12 cellular contexts compared by ENCODE assay signal in the genomic region with DNA sequence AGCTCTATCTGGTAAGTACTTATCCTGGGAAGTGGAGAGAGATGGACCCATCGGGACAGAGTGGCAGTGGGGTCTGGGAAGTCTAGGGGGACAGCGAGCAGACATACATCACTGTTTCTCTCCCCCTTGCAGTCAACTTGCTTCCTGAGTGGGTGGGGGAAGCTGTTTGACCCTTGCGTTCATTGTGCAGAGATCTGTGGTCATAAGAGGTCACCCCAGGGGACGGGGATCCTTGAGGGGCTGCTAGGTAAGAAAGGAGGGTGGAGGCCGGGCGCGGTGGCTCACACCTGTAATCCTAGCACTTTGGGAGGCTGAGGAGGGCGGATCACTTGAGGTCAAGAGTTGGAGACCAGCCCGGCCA. TPM values are rescaled to one million over a fixed set of nuclear protein-coding genes. Genes with fewer than 3 reads are reported as not detected.
A peak's percentile ranks its signal among the peaks of the same experiment; 100 is the strongest.
DNase-seq lines count a peak whose midpoint lies in the region; ATAC-seq, FAIRE-seq and TF ChIP-seq lines count a peak whose summit lies in the region.
"Had no signal": no experiment of that assay in that cellular context is flagged by ENCODE, and none has a peak within 500 bp of the region (broad histone marks: within the 10 kb centered on the region; RNA-seq: fewer than 3 reads in every experiment).

No MANE protein-coding gene starts in this region.

- intact Hi-C loops in activated B cell treated with CpG ODN at 0.5 μM for 24 hours (cut with micrococcal nuclease) (loop anchor here (5.0 kb wide), 2 partner anchors 458 to 612 kb away; a partner anchor contains a TSS), body of pancreas (cut with DNase I) (loop anchor here (5.0 kb wide), 1 partner anchor 242 kb away; no protein-coding TSS in a partner anchor), kidney (cut with DNase I) (loop anchor here (10.0 kb wide), 1 partner anchor 244 kb away; no protein-coding TSS in a partner anchor)

- no peaks in the 10 kb centered on the region for H3K27me3 ChIP-seq in body of pancreas

- no peak for FAIRE-seq in kidney (lab: Jason Lieb, UNC)

- H3K9me3 Mint-ChIP-seq in stimulated activated naive CD8-positive, alpha-beta T cell treated with anti-CD3 and anti-CD28 coated beads, Interleukin-15, Interleukin-2, amounts not matched to agents 100 ng/mL and 50 ng/mL, for 24 hours, result peaks cover 6% of the 10 kb centered on the region
- peaks cover 5% of the 10 kb centered on the region for H3K9me3 Mint-ChIP-seq in activated B cell treated with CpG ODN at 0.5 μM for 24 hours

- no peak for DNase-seq in stimulated activated naive CD8-positive, alpha-beta T cell treated with anti-CD3 and anti-CD28 coated beads, Interleukin-15, Interleukin-2, amounts not matched to agents 100 U/mL and 50 U/mL, for 24 hours
- no peak for DNase-seq in activated B cell treated with CpG ODN at 0.5 μM for 24 hours
- peak; percentile 49 for DNase-seq in mesenteric fat pad (ENCODE audit: low spot score)
- DNase-seq in RKO (ENCODE audit: low spot score), result no peak
- no peak for DNase-seq in body of pancreas
- DNase-seq in kidney, result no peak
- DNase-seq: EL, NCI-H1092 treated with DMSO at 0.1 percent for 48 hours, NCI-H446 treated with DMSO at 0.1 percent for 48 hours had no signal

- H3K4me3 Mint-ChIP-seq in stimulated activated naive CD8-positive, alpha-beta T cell treated with anti-CD3 and anti-CD28 coated beads, Interleukin-15, Interleukin-2, amounts not matched to agents 100 ng/mL and 50 ng/mL, for 24 hours, result peak overlapping the region; percentile 88
- peak overlapping the region; percentile 87 for H3K4me3 Mint-ChIP-seq in activated B cell treated with CpG ODN at 0.5 μM for 24 hours

- peaks cover 19% of the 10 kb centered on the region for H3K36me3 Mint-ChIP-seq in stimulated activated naive CD8-positive, alpha-beta T cell treated with anti-CD3 and anti-CD28 coated beads, Interleukin-15, Interleukin-2, amounts not matched to agents 100 ng/mL and 50 ng/mL, for 24 hours (ENCODE audit: low read depth)
- H3K36me3 Mint-ChIP-seq in activated B cell treated with CpG ODN at 0.5 μM for 24 hours (ENCODE audit: low read depth), result peaks cover 22% of the 10 kb centered on the region

- H3K9me3 ChIP-seq in body of pancreas (no peaks in the 10 kb centered on the region), kidney (ENCODE audit: control insufficient read depth in 1 of 2, low read length in 2 of 2) (peaks cover 0 to 4% of the 10 kb centered on the region in 2 donors)

- H3K4me3 ChIP-seq in urinary bladder (ENCODE audit: low read depth, low read length) (peak overlapping the region; percentile 0), body of pancreas (no peak overlapping the region), kidney (ENCODE audit: low read length in 2 of 2) (no peak overlapping the region)

- TF ChIP-seq CTCF in activated B cell treated with CpG ODN at 0.5 μM for 24 hours (IDR thresholded peaks at IDR 0.05) (no peak), body of pancreas (IDR thresholded peaks at IDR 0.05) (no peak), kidney (IDR thresholded peaks at IDR 0.05; ENCODE audit: borderline replicate concordance, extremely low read depth, insufficient read depth) (no peak)

- 89% methylated on average over 9 of the region's 9 CpGs for WGBS in urinary bladder
- WGBS in body of pancreas, 2 donors, result 60 to 82% methylated on average over 8 to 9 of the region's 9 CpGs

- CTCF ChIA-PET in activated B cell treated with CpG ODN at 0.5 μM for 24 hours (lab: Charles Lee), result interaction anchor here (1.2 to 2.2 kb wide), 3 partner anchors 8 to 199 kb away, joined by 3 to 8 read pairs (median 3); no protein-coding TSS in a partner anchor

- TF ChIP-seq POLR2A in body of pancreas (IDR thresholded peaks at IDR 0.05), result no peak

- no peaks in the 10 kb centered on the region for H3K36me3 ChIP-seq in urinary bladder (ENCODE audit: insufficient read depth)
- no peaks in the 10 kb centered on the region for H3K36me3 ChIP-seq in body of pancreas (replicated peaks in 1 of 2; ENCODE audit: insufficient read depth in 1 of 2, low read depth in 2 of 2)
- H3K36me3 ChIP-seq in kidney (ENCODE audit: control insufficient read depth in 1 of 2, insufficient read depth in 2 of 2, low read length in 2 of 2), result no peaks in the 10 kb centered on the region

- peak overlapping the region; percentile 92 for H3K27ac Mint-ChIP-seq in stimulated activated naive CD8-positive, alpha-beta T cell treated with anti-CD3 and anti-CD28 coated beads, Interleukin-15, Interleukin-2, amounts not matched to agents 100 ng/mL and 50 ng/mL, for 24 hours
- H3K27ac Mint-ChIP-seq in activated B cell treated with CpG ODN at 0.5 μM for 24 hours, result peak overlapping the region; percentile 95

- POLR2A ChIA-PET in activated B cell treated with CpG ODN at 0.5 μM for 24 hours (lab: Charles Lee), result interaction anchor here (0.5 to 3.2 kb wide), 15 partner anchors 8 to 820 kb away, joined by 3 to 36 read pairs (median 4); a partner anchor contains a TSS

- no peaks in the 10 kb centered on the region for H3K27me3 Mint-ChIP-seq in stimulated activated naive CD8-positive, alpha-beta T cell treated with anti-CD3 and anti-CD28 coated beads, Interleukin-15, Interleukin-2, amounts not matched to agents 100 ng/mL and 50 ng/mL, for 24 hours
- H3K27me3 Mint-ChIP-seq in activated B cell treated with CpG ODN at 0.5 μM for 24 hours, result no peaks in the 10 kb centered on the region

- no peak overlapping the region for H3K27ac ChIP-seq in urinary bladder (ENCODE audit: low read depth)
- no peak overlapping the region for H3K27ac ChIP-seq in body of pancreas
- no peak overlapping the region for H3K27ac ChIP-seq in kidney (ENCODE audit: low read depth in 2 of 2, low read length in 2 of 2)

- peaks cover 78% of the 10 kb centered on the region for H3K4me1 Mint-ChIP-seq in stimulated activated naive CD8-positive, alpha-beta T cell treated with anti-CD3 and anti-CD28 coated beads, Interleukin-15, Interleukin-2, amounts not matched to agents 100 ng/mL and 50 ng/mL, for 24 hours (ENCODE audit: low read depth)
- peaks cover 90% of the 10 kb centered on the region for H3K4me1 Mint-ChIP-seq in activated B cell treated with CpG ODN at 0.5 μM for 24 hours

- no peak for ATAC-seq in stimulated activated naive CD8-positive, alpha-beta T cell treated with anti-CD3 and anti-CD28 coated beads, Interleukin-15, Interleukin-2, amounts not matched to agents 100 U/mL and 50 U/mL, for 24 hours
- ATAC-seq in activated B cell treated with CpG ODN at 0.5 μM for 24 hours (ENCODE audit: low read depth) (no peak), body of pancreas (no peak)
- ATAC-seq: HCT116 had no signal

- H3K9ac ChIP-seq in kidney (ENCODE audit: low read length in 2 of 2), result no peak overlapping the region

- H3K4me1 ChIP-seq in urinary bladder (ENCODE audit: insufficient read depth) (no peaks in the 10 kb centered on the region), body of pancreas (no peaks in the 10 kb centered on the region), kidney (ENCODE audit: control insufficient read depth in 1 of 2, insufficient read depth in 1 of 2, low read depth in 1 of 2, low read length in 2 of 2) (no peaks in the 10 kb centered on the region)

RNA-seq across cellular contexts. Expression of a gene that starts 0.5 kb away (rescaled TPM):
- 45.8 and 51.9 TPM in 2 replicates for total RNA-seq in activated B cell treated with CpG ODN at 0.5 μM for 24 hours
- 18.4 TPM for total RNA-seq in mesenteric fat pad
- 20.7 TPM for total RNA-seq in urinary bladder
- 24.2 TPM for polyA plus RNA-seq in urinary bladder
- total RNA-seq in body of pancreas, result 10 to 100 TPM; 30.0 to 51.6 TPM
- 42.6 TPM for total RNA-seq in kidney
- polyA plus RNA-seq in kidney (ENCODE audit: insufficient read depth, low read depth, low replicate concordance), result 18.5 TPM

RNA-seq across cellular contexts. Expression of a gene that starts 55.0 kb away (rescaled TPM):
- total RNA-seq in activated B cell treated with CpG ODN at 0.5 μM for 24 hours (3.2 and 3.3 TPM in 2 replicates), mesenteric fat pad (75.5 TPM), urinary bladder (38.6 TPM), body of pancreas (100 to 1,000 TPM; 243 to 284 TPM), kidney (50.4 TPM)
- polyA plus RNA-seq in urinary bladder (15.3 TPM), kidney (ENCODE audit: insufficient read depth, low read depth, low replicate concordance) (15.5 TPM)
